19 cellular contexts compared by ENCODE assay signal in genomic region chr9:114058688-114059046, GRCh38. TPM values are rescaled to one million over a fixed set of nuclear protein-coding genes. Genes with fewer than 3 reads are reported as not detected.
DNase-seq lines count a peak whose midpoint lies in the region; ATAC-seq and TF ChIP-seq lines count a peak whose summit lies in the region.
"Had no signal": no experiment of that assay in that cellular context is flagged by ENCODE, and none has a peak within 500 bp of the region (broad histone marks: within the 10 kb centered on the region; RNA-seq: fewer than 3 reads in every experiment).

No MANE protein-coding gene starts in this region.

- H3K9ac ChIP-seq in liver (ENCODE audit: low read depth in 1 of 2, low read length in 2 of 2) = no peak overlapping the region

- peaks cover 11% of the 10 kb centered on the region for H3K27me3 Mint-ChIP-seq in HFFc6 (ENCODE audit: insufficient read depth)

- no peak overlapping the region for H3K4me3 ChIP-seq in left ventricle myocardium inferior
- no peak overlapping the region for H3K4me3 ChIP-seq in right cardiac atrium (ENCODE audit: low read length)
- no peak overlapping the region for H3K4me3 ChIP-seq in liver (ENCODE audit: low read depth in 1 of 3, low read length in 3 of 3)
- H3K4me3 ChIP-seq: A549, PC-9 had no signal

- H3K36me3 Mint-ChIP-seq in HFFc6 (ENCODE audit: low read depth) = peaks cover 5% of the 10 kb centered on the region; the same call in 1 of the 2 replicates
- H3K36me3 Mint-ChIP-seq: CD4-positive, alpha-beta memory T cell had no signal

- DNase-seq in left ventricle myocardium inferior (no peak), right cardiac atrium (no peak), HFFc6 (no peak), ACHN (no peak)
- peak; percentile 7 for DNase-seq in stimulated activated CD8-positive, alpha-beta memory T cell treated with anti-CD3 and anti-CD28 coated beads, Interleukin-4, amount 100 ng/mL, for 48 hours
- no peak for DNase-seq in stimulated activated naive CD4-positive, alpha-beta T cell treated with Interleukin-2 at 50 U/mL for 16 hours (lab: John Stamatoyannopoulos, UW)
- DNase-seq: Calu3; CD4-positive, alpha-beta memory T cell; DMS53; IMR-90; Karpas-422; MM.1S; NCI-H1092 treated with DMSO at 0.1 percent for 48 hours; NCI-H2081 treated with DMSO at 0.1 percent for 48 hours; NCI-H510A; NCI-H82; PC-9 had no signal

- intact Hi-C loops in left ventricle myocardium inferior (cut with micrococcal nuclease) (no loop called here), right cardiac atrium (cut with DNase I) (loop anchor here in 1 of 4 donors (10.0 kb wide), 1 partner anchor 324 kb away; no protein-coding TSS in a partner anchor)

- H3K4me3 Mint-ChIP-seq in HFFc6 = no peak overlapping the region
- H3K4me3 Mint-ChIP-seq: CD4-positive, alpha-beta memory T cell had no signal

- WGBS in right cardiac atrium = 75% methylated on average over 4 of the region's 4 CpGs
- WGBS in liver = 24% methylated on average over 4 of the region's 4 CpGs

- H3K4me1 Mint-ChIP-seq in HFFc6 (ENCODE audit: low read depth) = no peaks in the 10 kb centered on the region
- H3K4me1 Mint-ChIP-seq: CD4-positive, alpha-beta memory T cell had no signal

- TF ChIP-seq CTCF in left ventricle myocardium inferior (IDR thresholded peaks at IDR 0.05; ENCODE audit: borderline replicate concordance) = no peak
- no peak for TF ChIP-seq CTCF in liver (IDR thresholded peaks at IDR 0.05; ENCODE audit: low read depth, low read length, missing input control)
- TF ChIP-seq CTCF in HFFc6 (IDR thresholded peaks at IDR 0.05) = no peak

- H3K27me3 ChIP-seq in left ventricle myocardium inferior (ENCODE audit: low read depth) (peaks cover 34% of the 10 kb centered on the region), right cardiac atrium (ENCODE audit: control insufficient read depth, insufficient read depth) (no peaks in the 10 kb centered on the region), liver (ENCODE audit: control insufficient read depth in 4 of 4, insufficient read depth in 4 of 4, low read length in 3 of 4) (no peaks in the 10 kb centered on the region)

- H3K36me3 ChIP-seq in left ventricle myocardium inferior (no peaks in the 10 kb centered on the region), liver (ENCODE audit: control insufficient read depth in 4 of 4, insufficient read depth in 3 of 4, low read depth in 1 of 4, low read length in 3 of 4) (peaks cover 12 to 36% (median 31%) of the 10 kb centered on the region in 4 donors)

- H3K27ac Mint-ChIP-seq in HFFc6 = no peak overlapping the region
- H3K27ac Mint-ChIP-seq: CD4-positive, alpha-beta memory T cell had no signal

- no peak for TF ChIP-seq RAD21 in liver (IDR thresholded peaks at IDR 0.05)

- ATAC-seq in right cardiac atrium = no peak

- no peaks in the 10 kb centered on the region for H3K9me3 Mint-ChIP-seq in HFFc6
- H3K9me3 Mint-ChIP-seq: CD4-positive, alpha-beta memory T cell had no signal

- H3K27ac ChIP-seq in left ventricle myocardium inferior (replicated peaks) (peak overlapping the region; percentile 40), right cardiac atrium (ENCODE audit: low read length) (no peak overlapping the region), liver (ENCODE audit: low read depth in 1 of 2, low read length in 2 of 2) (peak overlapping the region in 1 of 2 donors; percentile 30)
- H3K27ac ChIP-seq: A549, PC-9 had no signal

- in situ Hi-C loops in ACHN (cut with HindIII; ENCODE audit: low pct_ligation_motif_present, low pct_unique_long_range_greater_than_20kb, low sequenced_read_pairs) = no loop called here

- H3K9me3 ChIP-seq in left ventricle myocardium inferior (replicated peaks) = no peaks in the 10 kb centered on the region
- H3K9me3 ChIP-seq in right cardiac atrium (ENCODE audit: control insufficient read depth, low read length) = no peaks in the 10 kb centered on the region
- no peaks in the 10 kb centered on the region for H3K9me3 ChIP-seq in liver (ENCODE audit: control insufficient read depth in 4 of 4, low read length in 3 of 4)
- H3K9me3 ChIP-seq: A549 had no signal

- H3K4me1 ChIP-seq in left ventricle myocardium inferior (peaks cover 17% of the 10 kb centered on the region), right cardiac atrium (ENCODE audit: control insufficient read depth, insufficient read depth, low read length) (peaks cover 2% of the 10 kb centered on the region), liver (ENCODE audit: control insufficient read depth in 4 of 4, insufficient read depth in 4 of 4, low read length in 3 of 4) (peaks cover 0 to 7% (median 1%) of the 10 kb centered on the region in 4 donors)
- H3K4me1 ChIP-seq: A549 had no signal

TF ChIP-seq in liver, 16 proteins besides CTCF, POLR2A, EP300 and RAD21:
- no peak for TF ChIP-seq HNF4G (IDR thresholded peaks at IDR 0.05)
- TF ChIP-seq FOXA1 (IDR thresholded peaks at IDR 0.05) = no peak
- TF ChIP-seq SP1 (IDR thresholded peaks at IDR 0.05) = peak; percentile 14

RNA-seq across cellular contexts. Expression of gene AMBP, which starts 19.4 kb away (rescaled TPM):
- not detected for total RNA-seq in left ventricle myocardium inferior
- under 1 TPM in 1 of 4 donors, not detected in 3; 0.81 TPM for total RNA-seq in right cardiac atrium
- 0.11 TPM for polyA plus RNA-seq in right cardiac atrium
- 1,000 to 10,000 TPM; 3,440 to 3,808 TPM for total RNA-seq in liver
- polyA plus RNA-seq in liver = 1,000 to 10,000 TPM; 5,918 to 6,678 TPM
- total RNA-seq in HFFc6 (2021; fragmentation: NEBNext Ultra II Directional; extraction: Animal tissue kit (Norgen Biotek cat#: 25700)) = not detected
- total RNA-seq: CD4-positive, alpha-beta memory T cell; IMR-90; PC-9 had no signal
- polyA plus RNA-seq: CD4-positive, alpha-beta memory T cell; IMR-90 had no signal

RNA-seq across cellular contexts. Expression of gene KIF12, which starts 40.4 kb away (rescaled TPM):
- not detected for total RNA-seq in left ventricle myocardium inferior
- total RNA-seq in right cardiac atrium = under 1 TPM in 2 of 4 donors, not detected in 2; 0.11 to 0.44 TPM
- polyA plus RNA-seq in right cardiac atrium = 0.23 TPM
- total RNA-seq in liver = 10 to 100 TPM in 1 of 2 donors, 1 to 10 TPM in 1; 3.8 to 11.5 TPM
- 10 to 100 TPM in 1 of 2 donors, 1 to 10 TPM in 1; 2.9 to 11.8 TPM for polyA plus RNA-seq in liver
- not detected for total RNA-seq in HFFc6 (2021; fragmentation: NEBNext Ultra II Directional; extraction: Animal tissue kit (Norgen Biotek cat#: 25700))
- total RNA-seq: CD4-positive, alpha-beta memory T cell; IMR-90; PC-9 had no signal
- polyA plus RNA-seq: CD4-positive, alpha-beta memory T cell; IMR-90 had no signal

Comparison
In these comparisons a context has a peak if more than half of its experiments do, and no peak if none do; other contexts are left out.
1. RNA of gene AMBP, which starts 19.4 kb away (total RNA-seq): 3,440 to 3,808 TPM in liver; not detected in HFFc6, not detected in left ventricle myocardium inferior (single experiment) and 0.81 TPM in right cardiac atrium; every median in the first group is over 1,000 times any median in the second.